Comparison of ENCODE assay signal across 10 cellular contexts in genomic region chr5:141479776-141480175, GRCh38.
DNase-seq lines count a peak whose midpoint lies in the region; ATAC-seq and TF ChIP-seq lines count a peak whose summit lies in the region.
"Had no signal": no experiment of that assay in that cellular context is flagged by ENCODE, and none has a peak within 500 bp of the region (broad histone marks: within the 10 kb centered on the region; RNA-seq: fewer than 3 reads in every experiment).

No MANE protein-coding gene starts in this region.

- H3K4me3 ChIP-seq in AG10803 (ENCODE audit: low read length) (no peak overlapping the region), fibroblast of pulmonary artery (replicated peaks; ENCODE audit: low read depth, low read length) (no peak overlapping the region)

- peak; percentile 48 for DNase-seq in AG10803 (ENCODE audit: low read depth)
- peak; percentile 15 for DNase-seq in NCI-H526 treated with DMSO at 0.1 percent for 48 hours (lab: John Stamatoyannopoulos, UW)
- DNase-seq in fibroblast of pulmonary artery (ENCODE audit: low read depth), result peak; percentile 50
- no peak for DNase-seq in NCI-H1417 (lab: John Stamatoyannopoulos, UW)
- DNase-seq in NCI-H82 treated with DMSO at 0.1 percent for 48 hours (lab: John Stamatoyannopoulos, UW; ENCODE audit: unreplicated experiment), result no peak
- DNase-seq: DMS53; effector CD4-positive, alpha-beta T cell; stimulated activated naive CD4-positive, alpha-beta T cell; T-helper 9 cell had no signal

- no peak for ATAC-seq in GM21717 (IDR thresholded peaks at IDR 0.05; ENCODE audit: unreplicated experiment)

- TF ChIP-seq CTCF in AG10803 (conservative IDR thresholded peaks at IDR 0.05; ENCODE audit: low read length) (no peak), fibroblast of pulmonary artery (IDR thresholded peaks at IDR 0.05; ENCODE audit: low read length, missing control alignments) (no peak)

Comparison
In these comparisons a context has a peak if more than half of its experiments do, and no peak if none do; other contexts are left out.
1. DNase-seq: peak in AG10803 (single experiment), NCI-H526 treated with DMSO at 0.1 percent for 48 hours (single experiment) and fibroblast of pulmonary artery (single experiment); none in NCI-H1417 (0 of 3) and NCI-H82 treated with DMSO at 0.1 percent for 48 hours (single experiment).